ENCODE assay signal across 34 cellular contexts in the genomic region with DNA sequence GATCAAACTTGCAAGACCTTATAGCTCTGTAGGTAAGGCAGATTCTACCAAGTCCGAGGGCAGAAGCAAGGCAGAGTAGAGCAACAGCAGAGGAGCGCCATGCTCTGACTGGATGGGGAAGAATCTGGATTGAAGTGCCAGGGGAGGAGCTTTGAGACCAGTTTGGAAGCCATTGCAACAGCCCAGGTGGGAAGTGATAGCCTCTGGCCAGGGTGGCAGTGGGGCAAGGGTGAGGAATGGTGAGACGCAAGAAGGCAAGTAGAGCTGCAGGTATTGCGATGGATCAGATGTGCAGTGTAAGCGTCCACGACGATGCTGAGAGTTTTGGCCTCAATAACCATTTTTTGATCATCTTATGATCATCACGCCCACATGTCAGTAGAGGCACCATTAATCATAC.
"Had no signal": no experiment of that assay in that cellular context is flagged by ENCODE, and none has a peak within 500 bp of the region (broad histone marks: within the 10 kb centered on the region; RNA-seq: fewer than 3 reads in every experiment).

No MANE protein-coding gene starts in this region.

- H3K36me3 ChIP-seq: cardiac muscle cell, SJSA1 had no signal

- H3K9me3 ChIP-seq: SJSA1 had no signal

- H3K4me2 ChIP-seq: KMS-11 had no signal

- DNase-seq: activated B cell treated with CpG ODN at 0.5 μM for 24 hours; activated CD4-positive, alpha-beta T cell treated with anti-CD3 and anti-CD28 coated beads for 4 hours; activated CD4-positive, CD25-positive, alpha-beta regulatory T cell treated with anti-CD3 and anti-CD28 coated beads, Interleukin-2, amount 50 U/mL, for 72 hours; activated CD8-positive, alpha-beta T cell treated with anti-CD3 and anti-CD28 coated beads for 36 hours; activated effector memory CD4-positive, alpha-beta T cell treated with anti-CD3 and anti-CD28 coated beads, Interleukin-2, amount 50 U/mL, for 16 hours; activated naive CD4-positive, alpha-beta T cell; activated naive CD4-positive, alpha-beta T cell treated with anti-CD3 and anti-CD28 coated beads, Interleukin-2, amount 50 U/mL, for 16 hours; activated naive CD8-positive, alpha-beta T cell treated with anti-CD3 and anti-CD28 coated beads for 36 hours; activated T-cell treated with anti-CD3 and anti-CD28 coated beads, Interleukin-2, amount 50 U/mL, for 1 hour; activated T-cell treated with anti-CD3 and anti-CD28 coated beads, Interleukin-2, amount 50 U/mL, for 72 hours; amniotic stem cell; aorta; NCI-H1092 treated with DMSO at 0.1 percent for 48 hours; NCI-H1417; NCI-H146; NCI-H187; NCI-H2029 treated with DMSO at 0.1 percent for 48 hours; NCI-H2107; NCI-H2171 treated with DMSO at 0.1 percent for 48 hours; NCI-H2227 treated with DMSO at 0.1 percent for 48 hours; NCI-H446; NCI-H510A treated with DMSO at 0.1 percent for 48 hours; NCI-H69; SHP77; T-helper 1 cell; T-helper 2 cell; T-helper 9 cell had no signal

- H3K9ac ChIP-seq: KMS-11 had no signal

- ATAC-seq: activated CD8-positive, alpha-beta T cell treated with anti-CD3 and anti-CD28 coated beads for 36 hours; activated T-cell treated with anti-CD3 and anti-CD28 coated beads, Interleukin-2, amount 50 U/mL, for 72 hours; activated T-helper 17 cell treated with anti-CD3 and anti-CD28 coated beads, Interleukin-2, amount 50 U/mL, for 72 hours; Panc1; SK-N-SH treated with all-trans-retinoic acid at 6 μM for 48 hours had no signal

- H3K27me3 ChIP-seq: cardiac muscle cell, SJSA1 had no signal

- H3K27ac ChIP-seq: cardiac muscle cell, KMS-11, SJSA1, VCaP had no signal

- H3K4me3 ChIP-seq: cardiac muscle cell, SJSA1 had no signal
